ENCODE assay signal across 9 cellular contexts in genomic region chr4:158020175-158020574, GRCh38.
A peak's percentile ranks its signal among the peaks of the same experiment; 100 is the strongest.
DNase-seq lines count a peak whose midpoint lies in the region; ATAC-seq, FAIRE-seq and TF ChIP-seq lines count a peak whose summit lies in the region.
"Had no signal": no experiment of that assay in that cellular context is flagged by ENCODE, and none has a peak within 500 bp of the region (broad histone marks: within the 10 kb centered on the region; RNA-seq: fewer than 3 reads in every experiment).

No MANE protein-coding gene starts in this region.

- H3K4me1 ChIP-seq in HUES64 (ENCODE audit: insufficient read depth, low read length) (peaks cover 29% of the 10 kb centered on the region), HepG2 (ENCODE audit: insufficient read depth, low read length) (peaks cover 35% of the 10 kb centered on the region)

- DNase-seq in cardiac fibroblast (ENCODE audit: low read depth in 2 of 2) (peak; percentile 89 to 95), HepG2 (ENCODE audit: low spot score) (peak; percentile 92), type B pancreatic cell (ENCODE audit: extremely low spot score, unreplicated experiment) (no peak), activated gamma-delta T cell (lab: John Stamatoyannopoulos, UW) (no peak), natural killer cell (no peak)
- no peak for DNase-seq in T-helper 2 cell treated with Interferon-gamma antibody and Interleukin-4, amounts not matched to agents 5 μg/mL and 100 μg/mL, for 36 hours (ENCODE audit: low spot score)
- no peak for DNase-seq in activated effector memory CD4-positive, alpha-beta T cell treated with Interleukin-2 at 50 U/mL for 16 hours
- DNase-seq: effector memory CD4-positive, alpha-beta T cell had no signal

- TF ChIP-seq EP300 in HepG2 (IDR thresholded peaks at IDR 0.05; ENCODE audit: low read depth in 2 of 2, low read length in 2 of 2) (peak in 1 of 2 experiments; percentile 89; a peak in 2 of 4 replicates), HepG2 (CRISPR knock-in tag; IDR thresholded peaks at IDR 0.05; ENCODE audit: borderline replicate concordance) (no peak)

- H3K27me3 ChIP-seq in HUES64 (ENCODE audit: insufficient read depth, low read length) (no peaks in the 10 kb centered on the region), HepG2 (ENCODE audit: control insufficient read depth in 1 of 2, insufficient read depth in 2 of 2, low read length in 2 of 2) (no peaks in the 10 kb centered on the region)

- in situ Hi-C loops in HepG2 (cut with HindIII; ENCODE audit: extremely low pct_ligation_motif_present, low pct_unique_long_range_greater_than_20kb): no loop called here

- peaks cover 19% of the 10 kb centered on the region for H3K27me3 Mint-ChIP-seq in type B pancreatic cell
- H3K27me3 Mint-ChIP-seq in T-helper 2 cell treated with Interferon-gamma antibody and Interleukin-4, amounts not matched to agents 5 μg/mL and 100 μg/mL, for 36 hours (ENCODE audit: low read depth): no peaks in the 10 kb centered on the region
- H3K27me3 Mint-ChIP-seq in natural killer cell (ENCODE audit: low read depth in 2 of 2): no peaks in the 10 kb centered on the region

- no peak overlapping the region for H3K4me3 ChIP-seq in HUES64 (ENCODE audit: low read length)
- no peak overlapping the region for H3K4me3 ChIP-seq in cardiac fibroblast (replicated peaks in 1 of 2; ENCODE audit: low read depth in 2 of 2, low read length in 2 of 2)
- H3K4me3 ChIP-seq in HepG2 (replicated peaks in 1 of 3; ENCODE audit: insufficient read depth in 1 of 3, low read depth in 2 of 3, low read length in 3 of 3): no peak overlapping the region; a peak in 1 of 6 replicates

- POLR2A ChIA-PET in HepG2 (lab: Yijun Ruan, JAX): interaction anchor here (0.9 to 1.7 kb wide), 6 partner anchors 14 to 190 kb away, joined by 3 to 6 read pairs (median 4); partner anchors contain the start of gene TMEM144

- H3K9ac ChIP-seq in HUES64 (ENCODE audit: low read depth, low read length): peak overlapping the region; percentile 43; the same call in 1 of the 2 replicates
- H3K9ac ChIP-seq in HepG2 (ENCODE audit: insufficient read depth, low read depth, low read length): no peak overlapping the region; the same call in 1 of the 2 replicates

- peak overlapping the region; percentile 39 for H3K4me2 ChIP-seq in HepG2 (ENCODE audit: low read depth, low read length)

- peak overlapping the region; percentile 2 for H3K4me3 Mint-ChIP-seq in type B pancreatic cell
- no peak overlapping the region for H3K4me3 Mint-ChIP-seq in T-helper 2 cell treated with Interferon-gamma antibody and Interleukin-4, amounts not matched to agents 5 μg/mL and 100 μg/mL, for 36 hours
- H3K4me3 Mint-ChIP-seq in natural killer cell: no peak overlapping the region

- no peak for TF ChIP-seq RAD21 in HepG2 (CRISPR knock-in tag; IDR thresholded peaks at IDR 0.05)

- TF ChIP-seq CTCF in cardiac fibroblast (IDR thresholded peaks at IDR 0.05; ENCODE audit: low read depth, low read length) (no peak), HepG2 (CRISPR knock-in tag; IDR thresholded peaks at IDR 0.05) (no peak), type B pancreatic cell (conservative IDR thresholded peaks at IDR 0.05) (no peak), natural killer cell (IDR thresholded peaks at IDR 0.05) (no peak)

- CTCF ChIA-PET in HepG2 (lab: Yijun Ruan, JAX; ENCODE audit: low intra/inter-chr PET ratio, low total read pairs): no interaction called here

- ATAC-seq in HepG2: peak; percentile 100
- no peak for ATAC-seq in natural killer cell

- H3K9me3 ChIP-seq in HUES64 (ENCODE audit: insufficient read depth, low read depth, low read length) (no peaks in the 10 kb centered on the region), HepG2 (ENCODE audit: low read length) (no peaks in the 10 kb centered on the region)

- H3K27ac ChIP-seq in HUES64 (ENCODE audit: low read depth, low read length) (peak overlapping the region; percentile 36; the same call in 1 of the 2 replicates), HepG2 (ENCODE audit: extremely low read length, insufficient read depth, low read length) (peak overlapping the region; percentile 60)

- H3K9me3 Mint-ChIP-seq in type B pancreatic cell (no peaks in the 10 kb centered on the region), natural killer cell (peaks cover 8% of the 10 kb centered on the region in 2 donors)
- no peaks in the 10 kb centered on the region for H3K9me3 Mint-ChIP-seq in T-helper 2 cell treated with Interferon-gamma antibody and Interleukin-4, amounts not matched to agents 5 μg/mL and 100 μg/mL, for 36 hours

- H3K36me3 Mint-ChIP-seq in type B pancreatic cell (peaks cover 3% of the 10 kb centered on the region), natural killer cell (no peaks in the 10 kb centered on the region)
- no peaks in the 10 kb centered on the region for H3K36me3 Mint-ChIP-seq in T-helper 2 cell treated with Interferon-gamma antibody and Interleukin-4, amounts not matched to agents 5 μg/mL and 100 μg/mL, for 36 hours (ENCODE audit: low read depth)

- H3K79me2 ChIP-seq in HepG2 (ENCODE audit: insufficient read depth, low read length): no peaks in the 10 kb centered on the region

- peak overlapping the region; percentile 65 for H3K27ac Mint-ChIP-seq in type B pancreatic cell
- no peak overlapping the region for H3K27ac Mint-ChIP-seq in T-helper 2 cell treated with Interferon-gamma antibody and Interleukin-4, amounts not matched to agents 5 μg/mL and 100 μg/mL, for 36 hours
- no peak overlapping the region for H3K27ac Mint-ChIP-seq in natural killer cell

- no peak for FAIRE-seq in HepG2 (lab: Jason Lieb, UNC)

- intact Hi-C loops in HepG2 (cut with micrococcal nuclease; ENCODE audit: unreplicated experiment) (loop anchor here (1.0 to 2.0 kb wide), 3 partner anchors 17 to 27 kb away; no protein-coding TSS in a partner anchor), natural killer cell (cut with micrococcal nuclease) (no loop called here)

- H4K20me1 ChIP-seq in HepG2 (ENCODE audit: insufficient read depth, low read length): no peaks in the 10 kb centered on the region

- H2AFZ ChIP-seq in HepG2 (ENCODE audit: low read length): no peak overlapping the region

- no TSS peak for BruUV-seq in HepG2 (replicated peaks; lab: Mats Ljungman, UMichigan)

- TF ChIP-seq POLR2A in HepG2 (IDR thresholded peaks at IDR 0.05; ENCODE audit: insufficient read depth in 1 of 2, low read depth in 2 of 2, low read length in 2 of 2): no peak

- H3K36me3 ChIP-seq in HUES64 (ENCODE audit: insufficient read depth, low read length) (no peaks in the 10 kb centered on the region), HepG2 (replicated peaks in 1 of 2; ENCODE audit: control insufficient read depth in 1 of 2, insufficient read depth in 2 of 2, low read length in 2 of 2) (no peaks in the 10 kb centered on the region)

- peaks cover 35% of the 10 kb centered on the region for H3K4me1 Mint-ChIP-seq in type B pancreatic cell (ENCODE audit: unreplicated experiment)
- H3K4me1 Mint-ChIP-seq in T-helper 2 cell treated with Interferon-gamma antibody and Interleukin-4, amounts not matched to agents 5 μg/mL and 100 μg/mL, for 36 hours (ENCODE audit: low read depth): no peaks in the 10 kb centered on the region
- H3K4me1 Mint-ChIP-seq in natural killer cell: no peaks in the 10 kb centered on the region

TF ChIP-seq in HepG2, 621 proteins besides CTCF, POLR2A, EP300 and RAD21 (continues in another document):
- TF ChIP-seq JUND (CRISPR knock-in tag; IDR thresholded peaks at IDR 0.05) (peak; percentile 82), CEBPG (CRISPR knock-in tag; IDR thresholded peaks at IDR 0.05) (peak; percentile 38), HMG20A (CRISPR knock-in tag; IDR thresholded peaks at IDR 0.05; ENCODE audit: borderline replicate concordance) (peak; percentile 76; the same call in 1 of the 2 replicates), ZNF878 (CRISPR knock-in tag; IDR thresholded peaks at IDR 0.05) (peak; percentile 38; the same call in 1 of the 2 replicates), GATAD2A (CRISPR knock-in tag; IDR thresholded peaks at IDR 0.05) (peak; percentile 93), BCL6 (CRISPR knock-in tag; IDR thresholded peaks at IDR 0.05) (peak; percentile 39; the same call in 1 of the 2 replicates), CBX2 (IDR thresholded peaks at IDR 0.05; ENCODE audit: low read depth, low read length) (no peak), CBX2 (CRISPR knock-in tag; IDR thresholded peaks at IDR 0.05; ENCODE audit: low read depth) (no peak), ELF3 (CRISPR knock-in tag; IDR thresholded peaks at IDR 0.05) (peak; percentile 60), BRCA1 (CRISPR knock-in tag; IDR thresholded peaks at IDR 0.05) (no peak)
- TF ChIP-seq, protein P1, sequence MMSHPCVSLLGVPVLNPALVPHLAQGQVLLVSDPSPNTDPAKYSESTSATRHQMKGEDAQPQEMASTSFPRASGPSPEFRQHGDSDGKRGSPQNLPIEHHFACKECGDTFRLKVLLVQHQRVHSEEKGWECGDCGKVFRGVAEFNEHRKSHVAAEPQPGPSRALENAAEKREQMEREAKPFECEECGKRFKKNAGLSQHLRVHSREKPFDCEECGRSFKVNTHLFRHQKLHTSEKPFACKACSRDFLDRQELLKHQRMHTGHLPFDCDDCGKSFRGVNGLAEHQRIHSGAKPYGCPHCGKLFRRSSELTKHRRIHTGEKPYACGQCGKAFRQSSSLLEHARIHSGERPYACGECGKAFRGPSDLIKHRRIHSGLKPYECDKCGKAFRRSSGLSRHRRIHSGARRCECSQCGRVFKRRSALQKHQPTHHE (CRISPR knock-in tag; IDR thresholded peaks at IDR 0.05; ENCODE audit: borderline replicate concordance): no peak
- TF ChIP-seq, protein P2, sequence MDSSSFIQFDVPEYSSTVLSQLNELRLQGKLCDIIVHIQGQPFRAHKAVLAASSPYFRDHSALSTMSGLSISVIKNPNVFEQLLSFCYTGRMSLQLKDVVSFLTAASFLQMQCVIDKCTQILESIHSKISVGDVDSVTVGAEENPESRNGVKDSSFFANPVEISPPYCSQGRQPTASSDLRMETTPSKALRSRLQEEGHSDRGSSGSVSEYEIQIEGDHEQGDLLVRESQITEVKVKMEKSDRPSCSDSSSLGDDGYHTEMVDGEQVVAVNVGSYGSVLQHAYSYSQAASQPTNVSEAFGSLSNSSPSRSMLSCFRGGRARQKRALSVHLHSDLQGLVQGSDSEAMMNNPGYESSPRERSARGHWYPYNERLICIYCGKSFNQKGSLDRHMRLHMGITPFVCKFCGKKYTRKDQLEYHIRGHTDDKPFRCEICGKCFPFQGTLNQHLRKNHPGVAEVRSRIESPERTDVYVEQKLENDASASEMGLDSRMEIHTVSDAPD (CRISPR knock-in tag; IDR thresholded peaks at IDR 0.05): no peak

Comparison
In these comparisons a context has a peak if more than half of its experiments do, and no peak if none do; other contexts are left out.
1. DNase-seq: peak in cardiac fibroblast (2 of 2) and HepG2 (single experiment); none in type B pancreatic cell (single experiment), T-helper 2 cell treated with Interferon-gamma antibody and Interleukin-4, amounts not matched to agents 5 μg/mL and 100 μg/mL, for 36 hours (single experiment), activated gamma-delta T cell (single experiment), natural killer cell (single experiment) and activated effector memory CD4-positive, alpha-beta T cell treated with Interleukin-2 at 50 U/mL for 16 hours (single experiment).